ENCODE assay signal across 9 cellular contexts in the genomic region with DNA sequence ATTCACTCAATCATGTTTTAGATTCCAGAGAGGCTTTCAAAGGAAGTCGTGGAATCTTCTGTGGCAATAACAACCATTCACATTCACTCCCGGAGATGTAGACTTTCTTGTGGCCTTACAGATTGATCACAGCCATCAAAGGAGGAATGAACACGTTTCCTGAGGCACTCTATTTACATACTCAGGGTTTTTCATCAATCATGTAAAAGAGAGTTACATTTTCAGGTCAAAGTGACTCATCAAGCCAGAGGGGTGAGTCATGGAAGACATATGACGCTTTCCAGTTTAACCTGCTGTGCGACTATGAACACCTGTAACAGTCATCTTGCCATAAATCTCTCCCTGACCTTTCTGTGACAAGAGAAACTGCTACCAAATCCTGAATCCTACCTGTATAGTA. TPM values are rescaled to one million over a fixed set of nuclear protein-coding genes. Genes with fewer than 3 reads are reported as not detected.
DNase-seq lines count a peak whose midpoint lies in the region; FAIRE-seq and TF ChIP-seq lines count a peak whose summit lies in the region.
"Had no signal": no experiment of that assay in that cellular context is flagged by ENCODE, and none has a peak within 500 bp of the region (broad histone marks: within the 10 kb centered on the region; RNA-seq: fewer than 3 reads in every experiment).

No MANE protein-coding gene starts in this region.

- H3K4me1 Mint-ChIP-seq in HFFc6 (ENCODE audit: low read depth): peaks cover 58% of the 10 kb centered on the region

- no peaks in the 10 kb centered on the region for H4K20me1 ChIP-seq in Karpas-422 (ENCODE audit: insufficient read depth, low read depth, low read length)

- no peak overlapping the region for H2AFZ ChIP-seq in Karpas-422 (ENCODE audit: low read length)

- H3K27ac ChIP-seq in brain microvascular endothelial cell (no peak overlapping the region), dorsolateral prefrontal cortex (no peak overlapping the region), Karpas-422 (ENCODE audit: low read length) (no peak overlapping the region)

- FAIRE-seq in G401.6 (lab: Jason Lieb, UNC): peak; percentile 99

- no peaks in the 10 kb centered on the region for H3K9me3 Mint-ChIP-seq in HFFc6
- H3K9me3 Mint-ChIP-seq: IgD-negative memory B cell had no signal

- peak overlapping the region; percentile 4; the same call in 1 of the 2 replicates for H3K27ac Mint-ChIP-seq in HFFc6
- H3K27ac Mint-ChIP-seq: IgD-negative memory B cell had no signal

- no peak overlapping the region for H3K4me3 Mint-ChIP-seq in HFFc6
- H3K4me3 Mint-ChIP-seq: IgD-negative memory B cell had no signal

- no peaks in the 10 kb centered on the region for H3K79me2 ChIP-seq in Karpas-422 (ENCODE audit: low read length)

- no peaks in the 10 kb centered on the region for H3K9me2 ChIP-seq in Karpas-422 (replicated peaks; ENCODE audit: insufficient read depth, low read length)

- H3K9ac ChIP-seq in Karpas-422 (ENCODE audit: low read length): no peak overlapping the region

- no peak overlapping the region for H3K4me3 ChIP-seq in brain microvascular endothelial cell (ENCODE audit: low read depth, low read length)
- no peak overlapping the region for H3K4me3 ChIP-seq in dorsolateral prefrontal cortex
- H3K4me3 ChIP-seq in Karpas-422 (ENCODE audit: low read length): no peak overlapping the region

- H3K27me3 Mint-ChIP-seq in HFFc6 (ENCODE audit: insufficient read depth): no peaks in the 10 kb centered on the region

- H3K9me3 ChIP-seq in Karpas-422 (ENCODE audit: low read length): no peaks in the 10 kb centered on the region

- in situ Hi-C loops in brain microvascular endothelial cell (cut with HindIII; ENCODE audit: low pct_ligation_motif_present, low sequenced_read_pairs): no loop called here

- TF ChIP-seq CTCF in HFFc6 (IDR thresholded peaks at IDR 0.05) (no peak), brain microvascular endothelial cell (IDR thresholded peaks at IDR 0.05; ENCODE audit: low read depth, low read length, missing control alignments) (no peak), dorsolateral prefrontal cortex (IDR thresholded peaks at IDR 0.05 in 54 of 56, conservative IDR thresholded peaks at IDR 0.05 in 2 of 56; ENCODE audit: low read depth in 1 of 56, partially characterized antibody in 56 of 56) (no peak)

- H3K36me3 Mint-ChIP-seq in HFFc6 (ENCODE audit: low read depth): no peaks in the 10 kb centered on the region

- no peaks in the 10 kb centered on the region; the same call in 1 of the 2 replicates for H3K4me1 ChIP-seq in Karpas-422 (ENCODE audit: low read length)

- intact Hi-C loops in dorsolateral prefrontal cortex (cut with DNase I): loop anchor here in 1 of 2 donors (5.0 kb wide), 1 partner anchor 94 kb away; no protein-coding TSS in a partner anchor

- DNase-seq in HFFc6 (peak; percentile 31), NCI-H510A (lab: John Stamatoyannopoulos, UW) (peak; percentile 79), brain microvascular endothelial cell (peak; percentile 59), dorsolateral prefrontal cortex (no peak), globus pallidus (ENCODE audit: low spot score) (no peak), Karpas-422 (no peak)
- DNase-seq in stimulated activated CD4-positive, alpha-beta T cell treated with anti-CD3 and anti-CD28 coated beads, Interleukin-15, amount 100 ng/mL, for 24 hours: peak; percentile 64

- no peak overlapping the region for H3K4me2 ChIP-seq in Karpas-422 (ENCODE audit: low read depth, low read length, poor library complexity, severe bottlenecking)

- H3K27me3 ChIP-seq in brain microvascular endothelial cell (replicated peaks): no peaks in the 10 kb centered on the region
- H3K27me3 ChIP-seq in dorsolateral prefrontal cortex: no peaks in the 10 kb centered on the region
- H3K27me3 ChIP-seq in Karpas-422 (ENCODE audit: low read length): no peaks in the 10 kb centered on the region

- no peaks in the 10 kb centered on the region for H3K36me3 ChIP-seq in brain microvascular endothelial cell (replicated peaks)
- no peaks in the 10 kb centered on the region for H3K36me3 ChIP-seq in Karpas-422 (ENCODE audit: insufficient read depth, low read length)

RNA-seq across cellular contexts. Expression of a gene that starts 39.3 kb away (rescaled TPM):
- 100 to 1,000 TPM; 196 to 222 (median 204) TPM for total RNA-seq in HFFc6 (2021; fragmentation: NEBNext Ultra II Directional; extraction: Animal tissue kit (Norgen Biotek cat#: 25700))
- 100 to 1,000 TPM in 30 of 120 experiments, 10 to 100 TPM in 90; 67.9 to 114 (median 93.7) TPM for total RNA-seq in dorsolateral prefrontal cortex
- total RNA-seq in Karpas-422 (2014; rRNA removed; shearing (Covaris generic); ENCODE audit: low replicate concordance): 50.2 and 60.2 TPM in 2 replicates

Comparison
In these comparisons a context has a peak if more than half of its experiments do, and no peak if none do; other contexts are left out.
1. DNase-seq: peak in HFFc6 (single experiment), NCI-H510A (single experiment), brain microvascular endothelial cell (single experiment) and stimulated activated CD4-positive, alpha-beta T cell treated with anti-CD3 and anti-CD28 coated beads, Interleukin-15, amount 100 ng/mL, for 24 hours (single experiment); none in dorsolateral prefrontal cortex (0 of 10), globus pallidus (single experiment) and Karpas-422 (single experiment).